9 cellular contexts compared by ENCODE assay signal in genomic region chr9:122405487-122406263, GRCh38. TPM values are rescaled to one million over a fixed set of nuclear protein-coding genes. Genes with fewer than 3 reads are reported as not detected.
DNase-seq lines count a peak whose midpoint lies in the region; ATAC-seq and TF ChIP-seq lines count a peak whose summit lies in the region.
"Not testable (repeated sequence)": the region's sequence is repeated elsewhere in the genome, so short reads cannot be mapped to it uniquely, and the experiment has no call there.
"Had no signal": no experiment of that assay in that cellular context is flagged by ENCODE, and none has a peak within 500 bp of the region (broad histone marks: within the 10 kb centered on the region; RNA-seq: fewer than 3 reads in every experiment).

No MANE protein-coding gene starts in this region.

- peak overlapping the region; percentile 50 for H2AFZ ChIP-seq in neural progenitor cell (replicated peaks)

- peaks cover 23% of the 10 kb centered on the region for H3K4me1 Mint-ChIP-seq in activated T-helper 2 cell treated with anti-CD3 and anti-CD28 coated beads, Interferon-gamma antibody, Interleukin-2, Interleukin-4, amounts not matched to agents 10 μg/mL and 5 μg/mL and 100 μg/mL, durations not matched to agents 14 hours and 24 hours and 36 hours (ENCODE audit: low read depth)
- not testable (repeated sequence) for H3K4me1 Mint-ChIP-seq in neural progenitor cell

- peak overlapping the region; percentile 48; the same call in 1 of the 2 replicates for H3K4me3 ChIP-seq in Jurkat, Clone E6-1 (ENCODE audit: low read length)
- H3K4me3 ChIP-seq in esophagus muscularis mucosa, result peak overlapping the region; percentile 9 to 58 (median 24)
- peak overlapping the region; percentile 17 for H3K4me3 ChIP-seq in lower lobe of right lung
- H3K4me3 ChIP-seq in neural progenitor cell, result peak overlapping the region; percentile 38
- H3K4me3 ChIP-seq in testis, result peak overlapping the region; percentile 39 to 66

- intact Hi-C loops in activated T-helper 2 cell treated with anti-CD3 and anti-CD28 coated beads, Interferon-gamma antibody, Interleukin-2, Interleukin-4, amounts not matched to agents 10 μg/mL and 5 μg/mL and 100 μg/mL, durations not matched to agents 14 hours and 24 hours and 36 hours (cut with micrococcal nuclease); esophagus muscularis mucosa (cut with DNase I); lower lobe of right lung (cut with DNase I); testis (cut with DNase I; ENCODE audit: low total_unique reads): not testable (repeated sequence)

- peak overlapping the region; percentile 8; the same call in 1 of the 2 replicates for H3K9ac ChIP-seq in ES-I3 (ENCODE audit: low read depth, low read length)
- H3K9ac ChIP-seq in neural progenitor cell, result not testable (repeated sequence)

- not testable (repeated sequence) for TF ChIP-seq CTCF in esophagus muscularis mucosa (IDR thresholded peaks at IDR 0.05); lower lobe of right lung (IDR thresholded peaks at IDR 0.05); neural progenitor cell (IDR thresholded peaks at IDR 0.05); testis (IDR thresholded peaks at IDR 0.05)

- H3K36me3 ChIP-seq in ES-I3 (ENCODE audit: insufficient read depth, low read length); esophagus muscularis mucosa; lower lobe of right lung; neural progenitor cell; testis (ENCODE audit: low read depth, missing control alignments): not testable (repeated sequence)

- WGBS in esophagus muscularis mucosa, result 83% methylated on average over 24 of the region's 24 CpGs
- 50 to 54% methylated on average over 9 to 20 of the region's 24 CpGs for WGBS in testis, 2 donors

- H3K4me1 ChIP-seq in ES-I3 (ENCODE audit: insufficient read depth, low read length); esophagus muscularis mucosa; lower lobe of right lung; neural progenitor cell; testis: not testable (repeated sequence)

- peak overlapping the region in 1 of 4 donors; percentile 54 for H3K27ac ChIP-seq in esophagus muscularis mucosa (replicated peaks in 1 of 4)
- H3K27ac ChIP-seq in lower lobe of right lung, neural progenitor cell: not testable (repeated sequence)
- peak overlapping the region; percentile 45 to 68 for H3K27ac ChIP-seq in testis

- peak overlapping the region; percentile 72 for H3K4me3 Mint-ChIP-seq in activated T-helper 2 cell treated with anti-CD3 and anti-CD28 coated beads, Interferon-gamma antibody, Interleukin-2, Interleukin-4, amounts not matched to agents 10 μg/mL and 5 μg/mL and 100 μg/mL, durations not matched to agents 14 hours and 24 hours and 36 hours (ENCODE audit: low read depth)
- peak overlapping the region; percentile 48 for H3K4me3 Mint-ChIP-seq in neural progenitor cell

- H3F3A ChIP-seq in neural progenitor cell (ENCODE audit: low read depth), result not testable (repeated sequence)

- H3K79me2 ChIP-seq in neural progenitor cell (ENCODE audit: low read depth), result not testable (repeated sequence)

- peak overlapping the region; percentile 62 for H3K27ac Mint-ChIP-seq in activated T-helper 2 cell treated with anti-CD3 and anti-CD28 coated beads, Interferon-gamma antibody, Interleukin-2, Interleukin-4, amounts not matched to agents 10 μg/mL and 5 μg/mL and 100 μg/mL, durations not matched to agents 14 hours and 24 hours and 36 hours
- not testable (repeated sequence) for H3K27ac Mint-ChIP-seq in neural progenitor cell

- TF ChIP-seq POLR2A in esophagus muscularis mucosa (IDR thresholded peaks at IDR 0.05; ENCODE audit: low read depth); testis (IDR thresholded peaks at IDR 0.05): not testable (repeated sequence)

- H3K27me3 ChIP-seq in esophagus muscularis mucosa; lower lobe of right lung (ENCODE audit: low read depth); testis: not testable (repeated sequence)
- peaks cover 46% of the 10 kb centered on the region for H3K27me3 ChIP-seq in neural progenitor cell

- ATAC-seq in lower lobe of right lung, result not testable (repeated sequence)

- TF ChIP-seq EP300 in esophagus muscularis mucosa (IDR thresholded peaks at IDR 0.05), result not testable (repeated sequence)

- DNase-seq in Jurkat, Clone E6-1 (ENCODE audit: low read depth, low spot score); activated T-helper 2 cell treated with anti-CD3 and anti-CD28 coated beads, Interferon-gamma antibody, Interleukin-2, Interleukin-4, amounts not matched to agents 10 μg/mL and 5 μg/mL and 100 μg/mL, durations not matched to agents 14 hours and 24 hours and 36 hours (ENCODE audit: low spot score); esophagus muscularis mucosa (ENCODE audit: extremely low spot score); lower lobe of right lung; neural progenitor cell (ENCODE audit: low spot score): not testable (repeated sequence)
- DNase-seq in SW480 (ENCODE audit: low spot score) (peak; percentile 65), testis (peak; percentile 79)

- H3K27me3 Mint-ChIP-seq in activated T-helper 2 cell treated with anti-CD3 and anti-CD28 coated beads, Interferon-gamma antibody, Interleukin-2, Interleukin-4, amounts not matched to agents 10 μg/mL and 5 μg/mL and 100 μg/mL, durations not matched to agents 14 hours and 24 hours and 36 hours (ENCODE audit: low read depth), result not testable (repeated sequence)
- peaks cover 16% of the 10 kb centered on the region for H3K27me3 Mint-ChIP-seq in neural progenitor cell (ENCODE audit: insufficient read depth, low read depth)

- not testable (repeated sequence) for H3K9me3 Mint-ChIP-seq in activated T-helper 2 cell treated with anti-CD3 and anti-CD28 coated beads, Interferon-gamma antibody, Interleukin-2, Interleukin-4, amounts not matched to agents 10 μg/mL and 5 μg/mL and 100 μg/mL, durations not matched to agents 14 hours and 24 hours and 36 hours; neural progenitor cell

- not testable (repeated sequence) for H3K36me3 Mint-ChIP-seq in activated T-helper 2 cell treated with anti-CD3 and anti-CD28 coated beads, Interferon-gamma antibody, Interleukin-2, Interleukin-4, amounts not matched to agents 10 μg/mL and 5 μg/mL and 100 μg/mL, durations not matched to agents 14 hours and 24 hours and 36 hours (ENCODE audit: low read depth); neural progenitor cell

- peak overlapping the region; percentile 68 for H3K4me2 ChIP-seq in neural progenitor cell

- not testable (repeated sequence) for H4K20me1 ChIP-seq in neural progenitor cell (ENCODE audit: low read depth)

- not testable (repeated sequence) for H3K9me3 ChIP-seq in ES-I3 (ENCODE audit: control insufficient read depth, insufficient read depth, low read length); esophagus muscularis mucosa; lower lobe of right lung; neural progenitor cell (ENCODE audit: low read depth); testis

RNA-seq across cellular contexts. Expression of gene PTGS1, which starts 34.9 kb away (rescaled TPM):
- polyA plus RNA-seq in Jurkat, Clone E6-1 (2012; ENCODE audit: insufficient read depth, insufficient read length), result not detected
- total RNA-seq in activated T-helper 2 cell treated with anti-CD3 and anti-CD28 coated beads, Interferon-gamma antibody, Interleukin-2, Interleukin-4, amounts not matched to agents 10 μg/mL and 5 μg/mL and 100 μg/mL, durations not matched to agents 14 hours and 24 hours and 36 hours, result 0.55 and 0.71 TPM in 2 replicates
- total RNA-seq in esophagus muscularis mucosa (100 to 1,000 TPM in 1 of 4 donors, 10 to 100 TPM in 3; 72.2 to 119 (median 84.1) TPM), lower lobe of right lung (14.9 TPM), neural progenitor cell (ENCODE audit: low replicate concordance) (1.8 and 2.2 TPM in 2 replicates), testis (1 to 10 TPM in 1 of 2 donors, under 1 TPM in 1; 0.93 to 1.1 TPM)
- 10.1 TPM for polyA plus RNA-seq in testis (ENCODE audit: insufficient read depth, low read depth, low replicate concordance)
- total RNA-seq: G401 had no signal
